23 cellular contexts compared by ENCODE assay signal in genomic region chr9:4287886-4288588, GRCh38.
"Had no signal": no experiment of that assay in that cellular context is flagged by ENCODE, and none has a peak within 500 bp of the region (broad histone marks: within the 10 kb centered on the region; RNA-seq: fewer than 3 reads in every experiment).

No MANE protein-coding gene starts in this region.

- H3K9me3 Mint-ChIP-seq: activated CD4-positive, alpha-beta memory T cell treated with anti-CD3 and anti-CD28 coated beads for 36 hours; activated naive CD4-positive, alpha-beta T cell treated with anti-CD3 and anti-CD28 coated beads, Interleukin-2, amount 50 U/mL, for 72 hours; activated T-helper 1 cell treated with anti-CD3 and anti-CD28 coated beads, Interleukin-12 subunit alpha, Interleukin-12 subunit beta, Interleukin-2, Interleukin-4 antibody, amounts not matched to agents 30 ng/mL and 10 ng/mL and 1 ng/mL, durations not matched to agents 14 hours and 24 hours and 36 hours; memory B cell; nephron progenitor cell; stimulated activated naive CD8-positive, alpha-beta T cell treated with anti-CD3 and anti-CD28 coated beads, Interleukin-15, Interleukin-2, amounts not matched to agents 100 ng/mL and 50 ng/mL, for 24 hours had no signal

- H3K27me3 ChIP-seq: brain microvascular endothelial cell, hepatocyte, tibial artery had no signal

- DNase-seq: activated CD4-positive, alpha-beta memory T cell treated with anti-CD3 and anti-CD28 coated beads for 36 hours; activated CD4-positive, alpha-beta T cell treated with anti-CD3 and anti-CD28 coated beads for 48 hours; aorta; brain microvascular endothelial cell; caudate nucleus; dermis blood vessel endothelial cell; effector memory CD4-positive, alpha-beta T cell; foreskin melanocyte; immature natural killer cell; mucosa of descending colon; nephron progenitor cell; right cardiac atrium; stimulated activated CD4-positive, alpha-beta T cell treated with anti-CD3 and anti-CD28 coated beads, Interleukin-1b, Interleukin-23, amount 100 ng/mL, for 48 hours; substantia nigra; T-helper 17 cell; tibial artery had no signal

- H3K4me1 Mint-ChIP-seq: immature natural killer cell, memory B cell, nephron progenitor cell, T-helper 17 cell had no signal

- H3K4me3 ChIP-seq: hepatocyte, mucosa of descending colon, skin epidermis, tibial artery had no signal

- H3K36me3 Mint-ChIP-seq: activated CD4-positive, alpha-beta memory T cell treated with anti-CD3 and anti-CD28 coated beads for 36 hours; activated naive CD4-positive, alpha-beta T cell treated with anti-CD3 and anti-CD28 coated beads, Interleukin-2, amount 50 U/mL, for 72 hours; immature natural killer cell; memory B cell had no signal

- H3K27ac ChIP-seq: brain microvascular endothelial cell, hepatocyte, parathyroid adenoma, skin epidermis, tibial artery had no signal

- H3K36me3 ChIP-seq: brain microvascular endothelial cell, tibial artery had no signal

- H3K4me1 ChIP-seq: parathyroid adenoma had no signal

- H3K9me3 ChIP-seq: mucosa of descending colon, tibial artery had no signal

- H3K4me3 Mint-ChIP-seq: activated CD4-positive, alpha-beta memory T cell treated with anti-CD3 and anti-CD28 coated beads for 36 hours; activated T-helper 1 cell treated with anti-CD3 and anti-CD28 coated beads, Interleukin-12 subunit alpha, Interleukin-12 subunit beta, Interleukin-2, Interleukin-4 antibody, amounts not matched to agents 30 ng/mL and 10 ng/mL and 1 ng/mL, durations not matched to agents 14 hours and 24 hours and 36 hours; immature natural killer cell; memory B cell; nephron progenitor cell; stimulated activated naive CD8-positive, alpha-beta T cell treated with anti-CD3 and anti-CD28 coated beads, Interleukin-15, Interleukin-2, amounts not matched to agents 100 ng/mL and 50 ng/mL, for 24 hours; T-helper 17 cell had no signal

- H3K27ac Mint-ChIP-seq: activated CD4-positive, alpha-beta memory T cell treated with anti-CD3 and anti-CD28 coated beads for 36 hours; activated naive CD4-positive, alpha-beta T cell treated with anti-CD3 and anti-CD28 coated beads, Interleukin-2, amount 50 U/mL, for 72 hours; activated T-helper 1 cell treated with anti-CD3 and anti-CD28 coated beads, Interleukin-12 subunit alpha, Interleukin-12 subunit beta, Interleukin-2, Interleukin-4 antibody, amounts not matched to agents 30 ng/mL and 10 ng/mL and 1 ng/mL, durations not matched to agents 14 hours and 24 hours and 36 hours; immature natural killer cell; memory B cell; nephron progenitor cell; stimulated activated naive CD8-positive, alpha-beta T cell treated with anti-CD3 and anti-CD28 coated beads, Interleukin-15, Interleukin-2, amounts not matched to agents 100 ng/mL and 50 ng/mL, for 24 hours; T-helper 17 cell had no signal

- H3K4me2 ChIP-seq: hepatocyte had no signal

- ATAC-seq: activated naive CD4-positive, alpha-beta T cell treated with anti-CD3 and anti-CD28 coated beads, Interleukin-2, amount 50 U/mL, for 72 hours; mucosa of descending colon; right cardiac atrium; T-helper 17 cell had no signal
